ENCODE assay signal across 22 cellular contexts in the genomic region with DNA sequence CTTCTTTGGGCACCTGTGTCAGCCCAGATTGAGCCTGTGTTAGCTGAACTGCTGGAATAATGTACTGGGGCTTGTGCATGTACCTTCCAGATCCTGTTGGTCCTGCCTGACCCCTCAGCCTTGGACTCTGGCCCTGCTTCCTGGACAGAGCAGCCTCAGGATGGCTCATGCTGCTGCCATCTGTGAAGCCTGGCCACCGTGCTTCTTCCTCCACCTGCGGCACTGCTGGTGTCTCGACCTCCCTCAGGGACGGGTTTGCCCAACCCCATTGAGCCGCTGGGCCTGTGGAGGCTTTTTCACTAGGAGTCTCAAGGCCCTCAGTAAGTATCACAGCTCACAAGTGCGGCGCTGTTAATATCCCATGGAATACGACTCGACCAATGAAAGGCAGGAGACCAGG.
"Had no signal": no experiment of that assay in that cellular context is flagged by ENCODE, and none has a peak within 500 bp of the region (broad histone marks: within the 10 kb centered on the region; RNA-seq: fewer than 3 reads in every experiment).

No MANE protein-coding gene starts in this region.

- H2AFZ ChIP-seq: neural progenitor cell had no signal

- H3K9me3 ChIP-seq: lower lobe of right lung, ovary, psoas muscle, sigmoid colon, spleen, suprapubic skin, transverse colon, upper lobe of right lung, vagina had no signal

- H3K36me3 ChIP-seq: lower lobe of right lung, neural progenitor cell, ovary, sigmoid colon, spleen, suprapubic skin, transverse colon, upper lobe of right lung, vagina had no signal

- H3K4me1 ChIP-seq: lower lobe of right lung, psoas muscle, sigmoid colon, spleen, suprapubic skin, transverse colon, upper lobe of right lung, vagina had no signal

- ATAC-seq: left ventricle myocardium superior; lower lobe of right lung; naive thymus-derived CD4-positive, alpha-beta T cell; psoas muscle; stimulated activated naive CD8-positive, alpha-beta T cell treated with anti-CD3 and anti-CD28 coated beads, Interleukin-15, amount 100 ng/mL, for 72 hours had no signal

- H3K4me3 ChIP-seq: dorsolateral prefrontal cortex, lower lobe of right lung, neural progenitor cell, ovary, psoas muscle, sigmoid colon, spleen, suprapubic skin, transverse colon, upper lobe of right lung, vagina had no signal

- H3K9ac ChIP-seq: neural progenitor cell had no signal

- H3K27ac ChIP-seq: lower lobe of right lung, neural progenitor cell, ovary, psoas muscle, sigmoid colon, spleen, suprapubic skin, transverse colon, upper lobe of right lung, vagina had no signal

- DNase-seq: effector CD4-positive, alpha-beta T cell; hypothalamus; immature natural killer cell; islet precursor cell; left ventricle myocardium superior; lower lobe of right lung; naive thymus-derived CD4-positive, alpha-beta T cell; nucleus accumbens; ovary; psoas muscle; right cardiac atrium; sigmoid colon; spleen; stimulated activated CD4-positive, alpha-beta T cell treated with anti-CD3 and anti-CD28 coated beads, Interleukin-4, amount 100 ng/mL, for 4 hours; stimulated activated naive CD4-positive, alpha-beta T cell; stimulated activated naive CD8-positive, alpha-beta T cell treated with anti-CD3 and anti-CD28 coated beads, Interleukin-15, amount 100 ng/mL, for 72 hours; transverse colon; upper lobe of right lung had no signal

- H3K4me2 ChIP-seq: neural progenitor cell had no signal

- H3K27me3 ChIP-seq: dorsolateral prefrontal cortex, neural progenitor cell, ovary, sigmoid colon, suprapubic skin, transverse colon, upper lobe of right lung, vagina had no signal
